Comparison of ENCODE assay signal across 14 cellular contexts in genomic region chr3:124178531-124178930, GRCh38.
DNase-seq lines count a peak whose midpoint lies in the region; ATAC-seq and TF ChIP-seq lines count a peak whose summit lies in the region.
"Had no signal": no experiment of that assay in that cellular context is flagged by ENCODE, and none has a peak within 500 bp of the region (broad histone marks: within the 10 kb centered on the region; RNA-seq: fewer than 3 reads in every experiment).

No MANE protein-coding gene starts in this region.

- WGBS in IMR-90 (ENCODE audit: extremely low coverage in 2 of 2, insufficient read length in 1 of 2), 2 experiments, result no CpG with 5 or more reads among the region's 3 CpGs

- no peaks in the 10 kb centered on the region for H3K36me3 ChIP-seq in IMR-90 (ENCODE audit: control insufficient read depth, insufficient read depth, low read length)
- H3K36me3 ChIP-seq: BLaER1 treated with 17β-estradiol and CSF1 and Interleukin-3, amounts not matched to agents 10 nM and 100 nM had no signal

- H3K9me3 ChIP-seq in IMR-90 (ENCODE audit: control insufficient read depth, insufficient read depth, low read length), result no peaks in the 10 kb centered on the region

- no peak overlapping the region for H2AFZ ChIP-seq in IMR-90 (replicated peaks; ENCODE audit: low read length, poor library complexity)

- H3K27ac ChIP-seq in IMR-90 (ENCODE audit: insufficient read depth, low read length), result no peak overlapping the region
- H3K27ac ChIP-seq: BLaER1 treated with 17β-estradiol and CSF1 and Interleukin-3, amounts not matched to agents 10 nM and 100 nM had no signal

- no peak overlapping the region for H3K4me3 ChIP-seq in IMR-90 (ENCODE audit: insufficient read depth, low read depth, low read length)
- H3K4me3 ChIP-seq: BLaER1 treated with 17β-estradiol and CSF1 and Interleukin-3, amounts not matched to agents 10 nM and 100 nM had no signal

- H3K56ac ChIP-seq in IMR-90 (ENCODE audit: extremely low read depth, insufficient read depth, low read length), result no peak overlapping the region

- dilution Hi-C loops in IMR-90 (cut with HindIII; ENCODE audit: low sequenced_read_pairs, unreplicated experiment), result no loop called here

- H3K4ac ChIP-seq in IMR-90 (ENCODE audit: low read depth, low read length), result no peak overlapping the region

- no peak overlapping the region for H2BK20ac ChIP-seq in IMR-90 (ENCODE audit: low read depth, low read length)

- no TSS peak for BruUV-seq in IMR-90 (replicated peaks; lab: Mats Ljungman, UMichigan)

- H3K4me2 ChIP-seq in IMR-90 (ENCODE audit: low read depth, low read length), result no peak overlapping the region
- H3K4me2 ChIP-seq: BLaER1 treated with 17β-estradiol and CSF1 and Interleukin-3, amounts not matched to agents 10 nM and 100 nM had no signal

- H2BK120ac ChIP-seq in IMR-90 (ENCODE audit: low read depth, low read length), result no peak overlapping the region

- no peak overlapping the region for H2AK5ac ChIP-seq in IMR-90 (ENCODE audit: low read depth, low read length)

- ATAC-seq in IMR-90 (ENCODE audit: low read depth), result peak; percentile 56; the same call in 1 of the 2 replicates
- ATAC-seq in HG02840 (IDR thresholded peaks at IDR 0.05; ENCODE audit: low FRiP score, unreplicated experiment), result no peak
- ATAC-seq: HCT116, HepG2 had no signal

- no peak overlapping the region for H3K18ac ChIP-seq in IMR-90 (ENCODE audit: low read depth, low read length)

- intact Hi-C loops in IMR-90 (cut with micrococcal nuclease), result no loop called here

- no peak overlapping the region for H2BK15ac ChIP-seq in IMR-90 (ENCODE audit: low read depth, low read length)

- H4K5ac ChIP-seq in IMR-90 (ENCODE audit: low read depth, low read length), result no peak overlapping the region

- CTCF ChIA-PET in IMR-90 (lab: Yijun Ruan, JAX), result no interaction called here

- POLR2A ChIA-PET in IMR-90 (lab: Charles Lee; ENCODE audit: unreplicated experiment), result no interaction called here

- in situ Hi-C loops in IMR-90 (cut with MboI; ENCODE audit: low sequenced_read_pairs), result no loop called here

- H2BK5ac ChIP-seq in IMR-90 (ENCODE audit: low read depth, low read length, poor library complexity, severe bottlenecking), result no peak overlapping the region

- no peak overlapping the region for H3K9ac ChIP-seq in IMR-90 (ENCODE audit: low read depth, low read length)
- H3K9ac ChIP-seq: BLaER1 treated with 17β-estradiol and CSF1 and Interleukin-3, amounts not matched to agents 10 nM and 100 nM had no signal

- peaks cover 3% of the 10 kb centered on the region; the same call in 1 of the 2 replicates for H3K27me3 ChIP-seq in IMR-90 (ENCODE audit: control insufficient read depth, insufficient read depth, low read length)
- H3K27me3 ChIP-seq: BLaER1 treated with 17β-estradiol and CSF1 and Interleukin-3, amounts not matched to agents 10 nM and 100 nM had no signal

- H4K91ac ChIP-seq in IMR-90 (ENCODE audit: insufficient read depth, low read depth, low read length), result no peak overlapping the region

- no peak for TF ChIP-seq CTCF in IMR-90 (conservative IDR thresholded peaks at IDR 0.05; ENCODE audit: low read depth, low read length)

- H3K23ac ChIP-seq in IMR-90 (ENCODE audit: low read depth, low read length), result no peak overlapping the region

- DNase-seq in ELR (ENCODE audit: low read depth) (peak; percentile 26), IMR-90 (peak; percentile 33), astrocyte of the hippocampus (ENCODE audit: low read depth, low spot score) (peak; percentile 11), iris pigment epithelial cell (ENCODE audit: low read depth) (peak; percentile 7), GM03348 (ENCODE audit: low spot score) (no peak)
- no peak for DNase-seq in stimulated activated CD4-positive, alpha-beta T cell treated with anti-CD3 and anti-CD28 coated beads, Interleukin-15, amount 100 ng/mL, for 24 hours
- DNase-seq: ACHN; Calu3; CD4-positive, CD25-positive, alpha-beta regulatory T cell; DMS 273 treated with DMSO at 0.1 percent for 48 hours had no signal

- H3K79me1 ChIP-seq in IMR-90 (ENCODE audit: low read depth in 1 of 2, low read length in 2 of 2), result no peaks in the 10 kb centered on the region; a peak in 1 of 4 replicates

- no peaks in the 10 kb centered on the region for H3K4me1 ChIP-seq in IMR-90 (ENCODE audit: control insufficient read depth, insufficient read depth, low read length)
- H3K4me1 ChIP-seq: BLaER1 treated with 17β-estradiol and CSF1 and Interleukin-3, amounts not matched to agents 10 nM and 100 nM had no signal

- H4K8ac ChIP-seq in IMR-90 (ENCODE audit: low read depth in 2 of 2, low read length in 2 of 2), result no peak overlapping the region

- TF ChIP-seq RAD21 in IMR-90 (IDR thresholded peaks at IDR 0.05; ENCODE audit: low read length), result no peak

- H2AK9ac ChIP-seq in IMR-90 (replicated peaks; ENCODE audit: low read depth, low read length, poor library complexity), result no peak overlapping the region

- H3K9me1 ChIP-seq in IMR-90 (ENCODE audit: insufficient read depth, low read length), result no peaks in the 10 kb centered on the region

- no peaks in the 10 kb centered on the region for H4K20me1 ChIP-seq in IMR-90 (ENCODE audit: insufficient read depth, low read length)
- H4K20me1 ChIP-seq: BLaER1 treated with 17β-estradiol and CSF1 and Interleukin-3, amounts not matched to agents 10 nM and 100 nM had no signal

- TF ChIP-seq POLR2A in IMR-90 (IDR thresholded peaks at IDR 0.05; ENCODE audit: low read depth, low read length), result no peak

- H3K14ac ChIP-seq in IMR-90 (replicated peaks; ENCODE audit: low read depth, low read length), result no peak overlapping the region

TF ChIP-seq in IMR-90, 13 proteins besides CTCF, POLR2A, EP300 and RAD21:
- no peak for TF ChIP-seq MXI1 (IDR thresholded peaks at IDR 0.05; ENCODE audit: borderline replicate concordance, low read depth, low read length)
- TF ChIP-seq ELK1 (IDR thresholded peaks at IDR 0.05; ENCODE audit: borderline replicate concordance, low read depth, low read length), result no peak
- TF ChIP-seq BHLHE40 (IDR thresholded peaks at IDR 0.05; ENCODE audit: low read depth, low read length), result no peak
TF ChIP-seq in IMR-90: peak in this region for 0.

Comparison
In these comparisons a context has a peak if more than half of its experiments do, and no peak if none do; other contexts are left out.
1. DNase-seq: peak in ELR (single experiment), IMR-90 (single experiment), astrocyte of the hippocampus (single experiment) and iris pigment epithelial cell (single experiment); none in GM03348 (single experiment) and stimulated activated CD4-positive, alpha-beta T cell treated with anti-CD3 and anti-CD28 coated beads, Interleukin-15, amount 100 ng/mL, for 24 hours (single experiment).